Comparison of ENCODE assay signal across 1 cellular context in genomic region chr10:3828404-3829192, GRCh38.
TF ChIP-seq lines count a peak whose summit lies in the region.

No MANE protein-coding gene starts in this region.

TF ChIP-seq in K562, 482 proteins besides CTCF, POLR2A, EP300 and RAD21 (continued from another document):
- TF ChIP-seq ETS2 (tag; IDR thresholded peaks at IDR 0.05; ENCODE audit: borderline replicate concordance, poor library complexity, severe bottlenecking) (no peak), ZNF518B (CRISPR knock-in tag; IDR thresholded peaks at IDR 0.05) (no peak), WHSC1 (IDR thresholded peaks at IDR 0.05; ENCODE audit: low read length) (no peak), THRA (IDR thresholded peaks at IDR 0.05) (no peak), ZHX1 (conservative IDR thresholded peaks at IDR 0.05; ENCODE audit: low read length) (no peak), TEAD1 (CRISPR knock-in tag; IDR thresholded peaks at IDR 0.05) (no peak), KDM5B (IDR thresholded peaks at IDR 0.05; ENCODE audit: insufficient replicate concordance, low read depth, low read length) (no peak), ZBTB7A (IDR thresholded peaks at IDR 0.05; ENCODE audit: borderline replicate concordance, control insufficient read depth, low read depth, low read length) (no peak), CBX8 (IDR thresholded peaks at IDR 0.05; ENCODE audit: borderline replicate concordance, extremely low read depth, low read depth, low read length, poor library complexity, severe bottlenecking) (no peak), ELF4 (CRISPR knock-in tag; IDR thresholded peaks at IDR 0.05) (0 out of 2 replicates have a peak, but pooled peaks have one; percentile 58), ZNF444 (CRISPR knock-in tag; IDR thresholded peaks at IDR 0.05) (no peak), OTX1 (CRISPR knock-in tag; IDR thresholded peaks at IDR 0.05) (no peak), EGR1 (conservative IDR thresholded peaks at IDR 0.05) (peak; percentile 67), ZNF586 (CRISPR knock-in tag; conservative IDR thresholded peaks at IDR 0.05) (no peak)
- TF ChIP-seq, protein P1, sequence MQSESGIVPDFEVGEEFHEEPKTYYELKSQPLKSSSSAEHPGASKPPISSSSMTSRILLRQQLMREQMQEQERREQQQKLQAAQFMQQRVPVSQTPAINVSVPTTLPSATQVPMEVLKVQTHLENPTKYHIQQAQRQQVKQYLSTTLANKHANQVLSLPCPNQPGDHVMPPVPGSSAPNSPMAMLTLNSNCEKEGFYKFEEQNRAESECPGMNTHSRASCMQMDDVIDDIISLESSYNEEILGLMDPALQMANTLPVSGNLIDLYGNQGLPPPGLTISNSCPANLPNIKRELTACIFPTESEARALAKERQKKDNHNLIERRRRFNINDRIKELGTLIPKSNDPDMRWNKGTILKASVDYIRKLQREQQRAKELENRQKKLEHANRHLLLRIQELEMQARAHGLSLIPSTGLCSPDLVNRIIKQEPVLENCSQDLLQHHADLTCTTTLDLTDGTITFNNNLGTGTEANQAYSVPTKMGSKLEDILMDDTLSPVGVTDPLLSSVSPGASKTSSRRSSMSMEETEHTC (IDR thresholded peaks at IDR 0.05) = no peak
- TF ChIP-seq, protein P2, sequence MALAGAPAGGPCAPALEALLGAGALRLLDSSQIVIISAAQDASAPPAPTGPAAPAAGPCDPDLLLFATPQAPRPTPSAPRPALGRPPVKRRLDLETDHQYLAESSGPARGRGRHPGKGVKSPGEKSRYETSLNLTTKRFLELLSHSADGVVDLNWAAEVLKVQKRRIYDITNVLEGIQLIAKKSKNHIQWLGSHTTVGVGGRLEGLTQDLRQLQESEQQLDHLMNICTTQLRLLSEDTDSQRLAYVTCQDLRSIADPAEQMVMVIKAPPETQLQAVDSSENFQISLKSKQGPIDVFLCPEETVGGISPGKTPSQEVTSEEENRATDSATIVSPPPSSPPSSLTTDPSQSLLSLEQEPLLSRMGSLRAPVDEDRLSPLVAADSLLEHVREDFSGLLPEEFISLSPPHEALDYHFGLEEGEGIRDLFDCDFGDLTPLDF (CRISPR knock-in tag; IDR thresholded peaks at IDR 0.05) = no peak
